8 cellular contexts compared by ENCODE assay signal in genomic region chr16:67562918-67563707, GRCh38. TPM values are rescaled to one million over a fixed set of nuclear protein-coding genes. Genes with fewer than 3 reads are reported as not detected.
DNase-seq lines count a peak whose midpoint lies in the region; ATAC-seq and TF ChIP-seq lines count a peak whose summit lies in the region.

No MANE protein-coding gene starts in this region.

- H3K36me3 ChIP-seq in GM06990 (ENCODE audit: control insufficient read depth, insufficient read depth, low read length) (no peaks in the 10 kb centered on the region; the same call in 1 of the 2 replicates), KOPT-K1 (ENCODE audit: insufficient read depth, low read length) (peaks cover 23% of the 10 kb centered on the region; the same call in 1 of the 2 replicates)

- H3K9me3 ChIP-seq in KOPT-K1 (ENCODE audit: insufficient read depth, low read length, poor library complexity, severe bottlenecking) = no peaks in the 10 kb centered on the region

- H3K27ac ChIP-seq in KOPT-K1 (ENCODE audit: low read depth, low read length, poor library complexity, severe bottlenecking) = peak overlapping the region; percentile 97
- H3K27ac ChIP-seq in layer of hippocampus (ENCODE audit: low read depth, low read length) = peak overlapping the region; percentile 97

- DNase-seq in GM06990 (ENCODE audit: extremely low read depth, insufficient read length) (peak; percentile 84), cerebellum (ENCODE audit: low spot score) (peak; percentile 65), epidermal melanocyte (ENCODE audit: insufficient read length, low spot score) (no peak)
- peak; percentile 31 for DNase-seq in activated CD4-positive, CD25-positive, alpha-beta regulatory T cell treated with anti-CD3 and anti-CD28 coated beads, Interleukin-2, amount 50 U/mL, for 16 hours (ENCODE audit: low read depth, low spot score)
- peak; percentile 49 for DNase-seq in stimulated activated CD4-positive, alpha-beta T cell treated with anti-CD3 and anti-CD28 coated beads, Interleukin-2, amount 100 ng/mL, for 4 hours (ENCODE audit: low read depth)

- ATAC-seq in GM21717 (IDR thresholded peaks at IDR 0.05; ENCODE audit: unreplicated experiment) = peak; percentile 15

- TF ChIP-seq CTCF in GM06990 (IDR thresholded peaks at IDR 0.05; ENCODE audit: insufficient read depth, low read length, poor library complexity, severe bottlenecking) = peak; percentile 10

- peak overlapping the region; percentile 92 for H3K4me3 ChIP-seq in GM06990 (replicated peaks; ENCODE audit: low read depth, low read length)

- H3K27me3 ChIP-seq in GM06990 (replicated peaks; ENCODE audit: control insufficient read depth, insufficient read depth, low read length) (no peaks in the 10 kb centered on the region), layer of hippocampus (ENCODE audit: control insufficient read depth, insufficient read depth, low read length) (no peaks in the 10 kb centered on the region)

RNA-seq across cellular contexts. Expression of gene CTCF, which starts 0.8 kb away (rescaled TPM):
- total RNA-seq in cerebellum = 44.8 TPM

RNA-seq across cellular contexts. Expression of gene RIPOR1, which starts 34.5 kb away (rescaled TPM):
- 31.1 TPM for total RNA-seq in cerebellum
